In the genomic region with DNA sequence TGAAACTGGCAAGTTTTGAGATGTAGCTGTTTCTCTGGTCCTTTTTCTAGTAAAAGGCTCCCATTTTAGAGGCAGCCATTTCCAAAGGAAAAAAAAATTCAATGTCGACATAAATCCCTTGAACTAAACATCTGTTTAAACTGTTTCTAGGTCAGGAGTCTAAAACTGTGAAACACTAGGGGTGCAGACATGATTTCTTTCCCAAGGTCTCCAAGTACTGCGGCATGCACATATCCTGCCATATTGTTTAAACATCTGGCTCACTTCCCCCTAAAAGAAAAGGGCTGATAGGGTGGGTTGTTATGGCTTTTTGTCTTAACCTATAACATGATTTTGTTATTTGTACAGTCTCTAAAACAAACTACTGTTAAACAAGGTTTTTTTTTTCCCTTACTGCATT, we compare ENCODE assay signal across 16 cellular contexts. TPM values are rescaled to one million over a fixed set of nuclear protein-coding genes. Genes with fewer than 3 reads are reported as not detected.
A peak's percentile ranks its signal among the peaks of the same experiment; 100 is the strongest.
DNase-seq lines count a peak whose midpoint lies in the region; ATAC-seq and TF ChIP-seq lines count a peak whose summit lies in the region.
"Had no signal": no experiment of that assay in that cellular context is flagged by ENCODE, and none has a peak within 500 bp of the region (broad histone marks: within the 10 kb centered on the region; RNA-seq: fewer than 3 reads in every experiment).

No MANE protein-coding gene starts in this region.

- H3K27ac Mint-ChIP-seq in WTC11 (peak overlapping the region; percentile 15; the same call in 1 of the 2 replicates), mesothelial cell of epicardium (peak overlapping the region; percentile 36)
- H3K27ac Mint-ChIP-seq: CD4-positive, CD25-positive, alpha-beta regulatory T cell had no signal

- POLR2A ChIA-PET in WTC11 (lab: Charles Lee) = no interaction called here

- no peak for DNase-seq in heart left ventricle
- DNase-seq in right cardiac atrium = no peak
- no peak for DNase-seq in WTC11 (ENCODE audit: low spot score)
- DNase-seq in mesothelial cell of epicardium (ENCODE audit: low spot score in 2 of 2, unreplicated experiment in 2 of 2) = no peak
- DNase-seq in suprapubic skin (ENCODE audit: low spot score in 2 of 2) = no peak
- DNase-seq in upper lobe of left lung = no peak
- DNase-seq in mesenteric fat pad (ENCODE audit: low spot score) = no peak
- DNase-seq: Calu3; CD4-positive, CD25-positive, alpha-beta regulatory T cell; DMS 273 treated with DMSO at 0.1 percent for 48 hours; GM23248; IMR-90 had no signal

- H3K4me3 Mint-ChIP-seq in WTC11 (no peak overlapping the region), mesothelial cell of epicardium (no peak overlapping the region)
- H3K4me3 Mint-ChIP-seq: CD4-positive, CD25-positive, alpha-beta regulatory T cell had no signal

- CTCF ChIA-PET in WTC11 (lab: Charles Lee) = no interaction called here

- H3K4me1 ChIP-seq in heart left ventricle (peaks cover 0 to 80% (median 46%) of the 10 kb centered on the region in 12 donors), right cardiac atrium (ENCODE audit: control insufficient read depth, insufficient read depth, low read length) (peaks cover 14% of the 10 kb centered on the region), suprapubic skin (peaks cover 47% of the 10 kb centered on the region), upper lobe of left lung (peaks cover 3 to 6% (median 5%) of the 10 kb centered on the region in 4 donors)
- H3K4me1 ChIP-seq: BLaER1 treated with 17β-estradiol and CSF1 and Interleukin-3, amounts not matched to agents 10 nM and 100 nM had no signal

- H3K36me3 Mint-ChIP-seq in WTC11 (no peaks in the 10 kb centered on the region), mesothelial cell of epicardium (peaks cover 22% of the 10 kb centered on the region)
- H3K36me3 Mint-ChIP-seq: CD4-positive, CD25-positive, alpha-beta regulatory T cell had no signal

- H3K36me3 ChIP-seq in heart left ventricle (peaks cover 0 to 3% (median 0%) of the 10 kb centered on the region in 9 donors), suprapubic skin (no peaks in the 10 kb centered on the region), upper lobe of left lung (no peaks in the 10 kb centered on the region)
- H3K36me3 ChIP-seq: BLaER1 treated with 17β-estradiol and CSF1 and Interleukin-3, amounts not matched to agents 10 nM and 100 nM had no signal

- H3K9me3 Mint-ChIP-seq in WTC11 (no peaks in the 10 kb centered on the region), mesothelial cell of epicardium (no peaks in the 10 kb centered on the region)

- H3K9me3 ChIP-seq in heart left ventricle = no peaks in the 10 kb centered on the region
- no peaks in the 10 kb centered on the region for H3K9me3 ChIP-seq in right cardiac atrium (ENCODE audit: control insufficient read depth, low read length)
- H3K9me3 ChIP-seq in suprapubic skin = no peaks in the 10 kb centered on the region
- H3K9me3 ChIP-seq in upper lobe of left lung = no peaks in the 10 kb centered on the region
- H3K9me3 ChIP-seq: BLaER1 treated with 17β-estradiol and CSF1 and Interleukin-3, amounts not matched to agents 10 nM and 100 nM had no signal

- WGBS in heart left ventricle, 4 donors = 41 to 62% (median 53%) methylated on average over 2 of the region's 2 CpGs
- 56% methylated on average over 2 of the region's 2 CpGs for WGBS in right cardiac atrium
- WGBS in suprapubic skin = 32% methylated on average over 2 of the region's 2 CpGs
- 69 to 71% methylated on average over 2 of the region's 2 CpGs for WGBS in upper lobe of left lung, 2 donors

- H3K4me3 ChIP-seq in heart left ventricle (no peak overlapping the region), right cardiac atrium (ENCODE audit: low read length) (no peak overlapping the region), suprapubic skin (no peak overlapping the region), upper lobe of left lung (no peak overlapping the region)
- H3K4me3 ChIP-seq: BLaER1 treated with 17β-estradiol and CSF1 and Interleukin-3, amounts not matched to agents 10 nM and 100 nM; GM23248 had no signal

- intact Hi-C loops in heart left ventricle (cut with DNase I) (loop anchor here in 1 of 10 donors (5.0 kb wide), 1 partner anchor 34 kb away; no protein-coding TSS in a partner anchor), right cardiac atrium (cut with DNase I) (no loop called here)

- H3K27me3 ChIP-seq in heart left ventricle = no peaks in the 10 kb centered on the region
- H3K27me3 ChIP-seq in right cardiac atrium (ENCODE audit: control insufficient read depth, insufficient read depth) = no peaks in the 10 kb centered on the region
- H3K27me3 ChIP-seq in suprapubic skin = no peaks in the 10 kb centered on the region
- H3K27me3 ChIP-seq in upper lobe of left lung = no peaks in the 10 kb centered on the region
- H3K27me3 ChIP-seq: BLaER1 treated with 17β-estradiol and CSF1 and Interleukin-3, amounts not matched to agents 10 nM and 100 nM had no signal

- TF ChIP-seq POLR2A in heart left ventricle (IDR thresholded peaks at IDR 0.05) (no peak), suprapubic skin (IDR thresholded peaks at IDR 0.05) (no peak), upper lobe of left lung (IDR thresholded peaks at IDR 0.05) (no peak)

- H3K4me1 Mint-ChIP-seq in WTC11 = peaks cover 26% of the 10 kb centered on the region
- peaks cover 63% of the 10 kb centered on the region for H3K4me1 Mint-ChIP-seq in mesothelial cell of epicardium
- H3K4me1 Mint-ChIP-seq: CD4-positive, CD25-positive, alpha-beta regulatory T cell had no signal

- ATAC-seq in heart left ventricle (peak in 1 of 4 donors; percentile 34), right cardiac atrium (no peak), WTC11 (no peak), upper lobe of left lung (ENCODE audit: low FRiP score in 2 of 2) (no peak), HG03439 (IDR thresholded peaks at IDR 0.05; ENCODE audit: unreplicated experiment) (no peak)
- ATAC-seq: HCT116 had no signal

- TF ChIP-seq EP300 in suprapubic skin (IDR thresholded peaks at IDR 0.05) (no peak), upper lobe of left lung (IDR thresholded peaks at IDR 0.05) (no peak)

- no peak for TF ChIP-seq CTCF in heart left ventricle (IDR thresholded peaks at IDR 0.05)
- TF ChIP-seq CTCF in WTC11 (IDR thresholded peaks at IDR 0.05) = no peak
- TF ChIP-seq CTCF in mesothelial cell of epicardium (IDR thresholded peaks at IDR 0.05; ENCODE audit: unreplicated experiment) = no peak
- no peak for TF ChIP-seq CTCF in suprapubic skin (IDR thresholded peaks at IDR 0.05)
- no peak for TF ChIP-seq CTCF in upper lobe of left lung (IDR thresholded peaks at IDR 0.05)

- no peaks in the 10 kb centered on the region for H3K27me3 Mint-ChIP-seq in WTC11 (ENCODE audit: low read depth)
- no peaks in the 10 kb centered on the region for H3K27me3 Mint-ChIP-seq in mesothelial cell of epicardium (ENCODE audit: low read depth)
- H3K27me3 Mint-ChIP-seq: CD4-positive, CD25-positive, alpha-beta regulatory T cell had no signal

- peak overlapping the region in 8 of 12 donors; percentile 3 to 45 (median 31) for H3K27ac ChIP-seq in heart left ventricle
- H3K27ac ChIP-seq in right cardiac atrium (ENCODE audit: low read length) = no peak overlapping the region
- peak overlapping the region; percentile 44 for H3K27ac ChIP-seq in suprapubic skin
- no peak overlapping the region for H3K27ac ChIP-seq in upper lobe of left lung
- H3K27ac ChIP-seq: 22Rv1; BLaER1 treated with 17β-estradiol and CSF1 and Interleukin-3, amounts not matched to agents 10 nM and 100 nM; GM23248 had no signal

TF ChIP-seq in WTC11, 78 proteins besides CTCF, POLR2A, EP300 and RAD21 (continues in another document):
- TF ChIP-seq OVOL2 (CRISPR knock-in tag; IDR thresholded peaks at IDR 0.05; ENCODE audit: borderline replicate concordance) = no peak
- TF ChIP-seq, protein P1, sequence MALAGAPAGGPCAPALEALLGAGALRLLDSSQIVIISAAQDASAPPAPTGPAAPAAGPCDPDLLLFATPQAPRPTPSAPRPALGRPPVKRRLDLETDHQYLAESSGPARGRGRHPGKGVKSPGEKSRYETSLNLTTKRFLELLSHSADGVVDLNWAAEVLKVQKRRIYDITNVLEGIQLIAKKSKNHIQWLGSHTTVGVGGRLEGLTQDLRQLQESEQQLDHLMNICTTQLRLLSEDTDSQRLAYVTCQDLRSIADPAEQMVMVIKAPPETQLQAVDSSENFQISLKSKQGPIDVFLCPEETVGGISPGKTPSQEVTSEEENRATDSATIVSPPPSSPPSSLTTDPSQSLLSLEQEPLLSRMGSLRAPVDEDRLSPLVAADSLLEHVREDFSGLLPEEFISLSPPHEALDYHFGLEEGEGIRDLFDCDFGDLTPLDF (CRISPR knock-in tag; IDR thresholded peaks at IDR 0.05) = no peak
- no peak for TF ChIP-seq ETV6 (CRISPR knock-in tag; IDR thresholded peaks at IDR 0.05)
- TF ChIP-seq, protein P2, sequence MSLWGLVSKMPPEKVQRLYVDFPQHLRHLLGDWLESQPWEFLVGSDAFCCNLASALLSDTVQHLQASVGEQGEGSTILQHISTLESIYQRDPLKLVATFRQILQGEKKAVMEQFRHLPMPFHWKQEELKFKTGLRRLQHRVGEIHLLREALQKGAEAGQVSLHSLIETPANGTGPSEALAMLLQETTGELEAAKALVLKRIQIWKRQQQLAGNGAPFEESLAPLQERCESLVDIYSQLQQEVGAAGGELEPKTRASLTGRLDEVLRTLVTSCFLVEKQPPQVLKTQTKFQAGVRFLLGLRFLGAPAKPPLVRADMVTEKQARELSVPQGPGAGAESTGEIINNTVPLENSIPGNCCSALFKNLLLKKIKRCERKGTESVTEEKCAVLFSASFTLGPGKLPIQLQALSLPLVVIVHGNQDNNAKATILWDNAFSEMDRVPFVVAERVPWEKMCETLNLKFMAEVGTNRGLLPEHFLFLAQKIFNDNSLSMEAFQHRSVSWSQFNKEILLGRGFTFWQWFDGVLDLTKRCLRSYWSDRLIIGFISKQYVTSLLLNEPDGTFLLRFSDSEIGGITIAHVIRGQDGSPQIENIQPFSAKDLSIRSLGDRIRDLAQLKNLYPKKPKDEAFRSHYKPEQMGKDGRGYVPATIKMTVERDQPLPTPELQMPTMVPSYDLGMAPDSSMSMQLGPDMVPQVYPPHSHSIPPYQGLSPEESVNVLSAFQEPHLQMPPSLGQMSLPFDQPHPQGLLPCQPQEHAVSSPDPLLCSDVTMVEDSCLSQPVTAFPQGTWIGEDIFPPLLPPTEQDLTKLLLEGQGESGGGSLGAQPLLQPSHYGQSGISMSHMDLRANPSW (CRISPR knock-in tag; conservative IDR thresholded peaks at IDR 0.05; ENCODE audit: low read depth) = no peak

RNA-seq across cellular contexts. Expression of gene NFIB, which starts 51.1 kb away (rescaled TPM):
- total RNA-seq in heart left ventricle = 100 to 1,000 TPM in 5 of 9 donors, 10 to 100 TPM in 4; 80.9 to 148 (median 116) TPM
- polyA plus RNA-seq in heart left ventricle = 10 to 100 TPM; 24.5 to 36.3 TPM
- 100 to 1,000 TPM; 125 to 143 (median 134) TPM for total RNA-seq in right cardiac atrium
- polyA plus RNA-seq in right cardiac atrium = 22.5 TPM
- 7.1 to 12.5 TPM (median 7.4 TPM) in 3 replicates for total RNA-seq in WTC11 (2021)
- total RNA-seq in mesothelial cell of epicardium = 213 to 237 TPM (median 230 TPM) in 3 replicates
- total RNA-seq in suprapubic skin = 100 to 1,000 TPM in 2 of 4 donors, 10 to 100 TPM in 2; 90.4 to 204 (median 112) TPM
- total RNA-seq in upper lobe of left lung = 100 to 1,000 TPM in 1 of 6 donors, 10 to 100 TPM in 5; 33.9 to 109 (median 67.5) TPM
- total RNA-seq in mesenteric fat pad = 143 TPM
- polyA plus RNA-seq: CD4-positive, CD25-positive, alpha-beta regulatory T cell had no signal

Comparison
In these comparisons a context has a peak if more than half of its experiments do, and no peak if none do; other contexts are left out.
1. H3K27ac ChIP-seq: peak in heart left ventricle (8 of 12) and suprapubic skin (single experiment); none in right cardiac atrium (single experiment) and upper lobe of left lung (0 of 4).